ENCODE assay signal across 8 cellular contexts in genomic region chr7:42235734-42236133, GRCh38. TPM values are rescaled to one million over a fixed set of nuclear protein-coding genes. Genes with fewer than 3 reads are reported as not detected.
DNase-seq lines count a peak whose midpoint lies in the region; TF ChIP-seq lines count a peak whose summit lies in the region.

No MANE protein-coding gene starts in this region.

- H3K4me3 ChIP-seq in astrocyte of the spinal cord (ENCODE audit: low read depth, low read length) = peak overlapping the region; percentile 81
- peak overlapping the region; percentile 78 for H3K4me3 ChIP-seq in lower leg skin (ENCODE audit: low read depth, poor library complexity, severe bottlenecking)

- H3K27ac Mint-ChIP-seq in activated T-cell treated with anti-CD3 and anti-CD28 coated beads, Interleukin-2, amount 50 U/mL, for 24 hours = no peak overlapping the region
- H3K27ac Mint-ChIP-seq in type B pancreatic cell = peak overlapping the region; percentile 84

- H3K27me3 Mint-ChIP-seq in activated T-cell treated with anti-CD3 and anti-CD28 coated beads, Interleukin-2, amount 50 U/mL, for 24 hours = peaks cover 78% of the 10 kb centered on the region
- peaks cover 22% of the 10 kb centered on the region for H3K27me3 Mint-ChIP-seq in type B pancreatic cell

- no peak for DNase-seq in activated T-cell treated with anti-CD3 and anti-CD28 coated beads, Interleukin-2, amount 50 U/mL, for 24 hours
- DNase-seq in activated T-cell treated with anti-CD3 and anti-CD28 coated beads, Interleukin-2, amount 50 U/mL, for 48 hours = no peak
- peak; percentile 24 for DNase-seq in astrocyte of the spinal cord (ENCODE audit: low read depth, low spot score)
- DNase-seq in lower leg skin (ENCODE audit: low spot score in 2 of 2) = peak in 1 of 2 donors; percentile 86
- DNase-seq in type B pancreatic cell (ENCODE audit: extremely low spot score, unreplicated experiment) = no peak
- no peak for DNase-seq in CD1c-positive myeloid dendritic cell (ENCODE audit: extremely low spot score)
- no peak for DNase-seq in NOMO-1 (lab: John Stamatoyannopoulos, UW; ENCODE audit: unreplicated experiment in 2 of 2)
- no peak for DNase-seq in stimulated activated CD4-positive, alpha-beta T cell treated with anti-CD3 and anti-CD28 coated beads, Interleukin-2, amount 100 ng/mL, for 24 hours

- H3K4me1 Mint-ChIP-seq in activated T-cell treated with anti-CD3 and anti-CD28 coated beads, Interleukin-2, amount 50 U/mL, for 24 hours (ENCODE audit: low read depth) = peaks cover 8% of the 10 kb centered on the region
- H3K4me1 Mint-ChIP-seq in type B pancreatic cell (ENCODE audit: unreplicated experiment) = peaks cover 55% of the 10 kb centered on the region

- TF ChIP-seq POLR2A in lower leg skin (IDR thresholded peaks at IDR 0.05) = no peak

- H3K9me3 Mint-ChIP-seq in activated T-cell treated with anti-CD3 and anti-CD28 coated beads, Interleukin-2, amount 50 U/mL, for 24 hours = no peaks in the 10 kb centered on the region
- no peaks in the 10 kb centered on the region for H3K9me3 Mint-ChIP-seq in type B pancreatic cell

- WGBS in lower leg skin, 2 donors = 5 to 7% methylated on average over 12 of the region's 12 CpGs

- TF ChIP-seq CTCF in astrocyte of the spinal cord (IDR thresholded peaks at IDR 0.05; ENCODE audit: low read depth, low read length) = no peak
- TF ChIP-seq CTCF in lower leg skin (IDR thresholded peaks at IDR 0.05) = no peak
- TF ChIP-seq CTCF in type B pancreatic cell (conservative IDR thresholded peaks at IDR 0.05) = no peak

- peak overlapping the region; percentile 60 for H3K4me3 Mint-ChIP-seq in activated T-cell treated with anti-CD3 and anti-CD28 coated beads, Interleukin-2, amount 50 U/mL, for 24 hours
- H3K4me3 Mint-ChIP-seq in type B pancreatic cell = peak overlapping the region; percentile 96

- in situ Hi-C loops in astrocyte of the spinal cord (cut with HindIII; ENCODE audit: low sequenced_read_pairs) = no loop called here

- no peaks in the 10 kb centered on the region for H3K36me3 Mint-ChIP-seq in activated T-cell treated with anti-CD3 and anti-CD28 coated beads, Interleukin-2, amount 50 U/mL, for 24 hours (ENCODE audit: low read depth)
- H3K36me3 Mint-ChIP-seq in type B pancreatic cell = no peaks in the 10 kb centered on the region

- intact Hi-C loops in lower leg skin (cut with DNase I; ENCODE audit: low total_unique reads) = no loop called here

RNA-seq across cellular contexts. Expression of gene GLI3, which starts 1.3 kb away (rescaled TPM):
- total RNA-seq in lower leg skin (10 to 100 TPM; 16.4 to 28.2 (median 18.3) TPM), type B pancreatic cell (ENCODE audit: low replicate concordance) (58.0 and 141 TPM in 2 replicates)
